In genomic region chr19:12365372-12366162, GRCh38 we compare ENCODE assay signal across 1 cellular context.
TF ChIP-seq lines count a peak whose summit lies in the region.

Gene ZNF442 (minus strand): TSS chr19:12365683. CDS start chr19:12363631, 2,052 bp downstream.

TF ChIP-seq in K562, 482 proteins besides CTCF, POLR2A, EP300 and RAD21 (continued from another document and continues in another):
- TF ChIP-seq ZNF740 (CRISPR knock-in tag; IDR thresholded peaks at IDR 0.05) = peak; percentile 93
- TF ChIP-seq ZNF740 (tag; IDR thresholded peaks at IDR 0.05) = peak in 1 of 2 experiments; percentile 68; a peak in 2 of 4 replicates
- no peak for TF ChIP-seq HDAC8 (tag; IDR thresholded peaks at IDR 0.05)
- peak; percentile 60; the same call in 1 of the 2 replicates for TF ChIP-seq TFAP4 (CRISPR knock-in tag; IDR thresholded peaks at IDR 0.05; ENCODE audit: borderline replicate concordance)
- peak; percentile 54; the same call in 1 of the 2 replicates for TF ChIP-seq ATF7 (IDR thresholded peaks at IDR 0.05)
- peak; percentile 48; the same call in 1 of the 2 replicates for TF ChIP-seq SOX6 (IDR thresholded peaks at IDR 0.05)
- TF ChIP-seq ZFX (CRISPR knock-in tag; IDR thresholded peaks at IDR 0.05) = peak; percentile 27
- peak; percentile 25 for TF ChIP-seq CCNT2 (IDR thresholded peaks at IDR 0.05; ENCODE audit: borderline replicate concordance, extremely low read depth, insufficient read length, low read depth, low read length)
- TF ChIP-seq NONO (IDR thresholded peaks at IDR 0.05; ENCODE audit: low read depth in 2 of 2, low read length in 1 of 2) = peak in 1 of 2 experiments; percentile 62; a peak in 2 of 4 replicates
- TF ChIP-seq HEY1 (CRISPR knock-in tag; IDR thresholded peaks at IDR 0.05; ENCODE audit: borderline replicate concordance) = no peak
- TF ChIP-seq SRF (CRISPR knock-in tag; IDR thresholded peaks at IDR 0.05) = 0 out of 4 replicates have a peak, but pooled peaks of 1 of the 2 experiments have one; percentile 34
- peak; percentile 91 for TF ChIP-seq RBFOX2 (IDR thresholded peaks at IDR 0.05; ENCODE audit: low read depth, low read length)
- TF ChIP-seq RBM15 (IDR thresholded peaks at IDR 0.05; ENCODE audit: insufficient read depth, low read length) = no peak
- TF ChIP-seq XRCC5 (IDR thresholded peaks at IDR 0.05; ENCODE audit: low read depth, low read length) = peak; percentile 25; the same call in 1 of the 2 replicates
- no peak for TF ChIP-seq THRB (CRISPR knock-in tag; conservative IDR thresholded peaks at IDR 0.05)
- TF ChIP-seq TBP (optimal IDR thresholded peaks at IDR 0.05; ENCODE audit: low read depth, low read length) = peak; percentile 80
- TF ChIP-seq BCOR (IDR thresholded peaks at IDR 0.05) = peak; percentile 65; the same call in 1 of the 2 replicates
- 0 out of 2 replicates have a peak, but pooled peaks have one; percentile 37 for TF ChIP-seq ZBTB17 (CRISPR knock-in tag; IDR thresholded peaks at IDR 0.05)
- TF ChIP-seq POLR2AphosphoS5 (IDR thresholded peaks at IDR 0.05; ENCODE audit: control insufficient read depth, insufficient read depth, low read depth, low read length) = peak; percentile 82
- TF ChIP-seq PRDM10 (IDR thresholded peaks at IDR 0.05; ENCODE audit: partially characterized antibody) = peak; percentile 89
- TF ChIP-seq LEF1 (IDR thresholded peaks at IDR 0.05) = peak; percentile 55; the same call in 1 of the 2 replicates
- TF ChIP-seq KLF16 (IDR thresholded peaks at IDR 0.05) = peak; percentile 96
- TF ChIP-seq RBM39 (optimal IDR thresholded peaks at IDR 0.05; ENCODE audit: low read depth, low read length) = no peak
- TF ChIP-seq ETS1 (conservative IDR thresholded peaks at IDR 0.05; ENCODE audit: control insufficient read depth, low read depth, low read length) = 0 out of 2 replicates have a peak, but pooled peaks have one; percentile 11
- TF ChIP-seq NR2C2 (CRISPR knock-in tag; IDR thresholded peaks at IDR 0.05) = no peak
- TF ChIP-seq NR2C2 (tag; IDR thresholded peaks at IDR 0.05) = 0 out of 2 replicates have a peak, but pooled peaks have one; percentile 12
- peak; percentile 69 for TF ChIP-seq VEZF1 (CRISPR knock-in tag; IDR thresholded peaks at IDR 0.05)
- peak; percentile 76 for TF ChIP-seq TAF1 (IDR thresholded peaks at IDR 0.05; ENCODE audit: control insufficient read depth, extremely low read depth, insufficient read depth, low read length, severe bottlenecking)
- 0 out of 2 replicates have a peak, but pooled peaks have one; percentile 16 for TF ChIP-seq SPI1 (IDR thresholded peaks at IDR 0.05; ENCODE audit: borderline replicate concordance, low read depth, low read length)
- TF ChIP-seq E2F8 (IDR thresholded peaks at IDR 0.05; ENCODE audit: low read depth, partially characterized antibody) = no peak
- peak; percentile 23 for TF ChIP-seq CTCFL (IDR thresholded peaks at IDR 0.05; ENCODE audit: borderline replicate concordance, insufficient read depth, low read depth, low read length, poor library complexity, severe bottlenecking)
- TF ChIP-seq CBX1 (IDR thresholded peaks at IDR 0.05; ENCODE audit: low read depth) = peak; percentile 23; the same call in 1 of the 2 replicates
- TF ChIP-seq DPF2 (IDR thresholded peaks at IDR 0.05) = 0 out of 2 replicates have a peak, but pooled peaks have one; percentile 26
- peak; percentile 69 for TF ChIP-seq RB1 (IDR thresholded peaks at IDR 0.05; ENCODE audit: low read depth)
- TF ChIP-seq FOS (IDR thresholded peaks at IDR 0.05; ENCODE audit: extremely low read depth, insufficient read length) = peak; percentile 33
- TF ChIP-seq SMAD4 (CRISPR knock-in tag; conservative IDR thresholded peaks at IDR 0.05) = no peak; the same call in 1 of the 2 replicates
- TF ChIP-seq NRF1 (conservative IDR thresholded peaks at IDR 0.05 in 1 of 2, IDR thresholded peaks at IDR 0.05 in 1 of 2) = peak; percentile 36 to 64; a peak in 3 of 4 replicates
- peak; percentile 54 for TF ChIP-seq CXXC5 (CRISPR knock-in tag; IDR thresholded peaks at IDR 0.05)
- TF ChIP-seq PKNOX1 (IDR thresholded peaks at IDR 0.05) = peak; percentile 98
- TF ChIP-seq GTF2E2 (tag; IDR thresholded peaks at IDR 0.05) = peak; percentile 69; the same call in 1 of the 2 replicates
- peak; percentile 27 for TF ChIP-seq SP2 (IDR thresholded peaks at IDR 0.05; ENCODE audit: extremely low read depth, low read depth, low read length, poor library complexity, severe bottlenecking)
- 0 out of 2 replicates have a peak, but pooled peaks have one; percentile 32 for TF ChIP-seq MBD2 (IDR thresholded peaks at IDR 0.05; ENCODE audit: borderline replicate concordance, low read depth)
- TF ChIP-seq SUPT5H (IDR thresholded peaks at IDR 0.05) = peak; percentile 86
- peak; percentile 75 for TF ChIP-seq MEIS2 (IDR thresholded peaks at IDR 0.05; ENCODE audit: partially characterized antibody)
- TF ChIP-seq THAP12 (CRISPR knock-in tag; IDR thresholded peaks at IDR 0.05) = peak; percentile 73; the same call in 1 of the 2 replicates
